ENCODE assay signal across 17 cellular contexts in genomic region chr4:67886281-67886680, GRCh38. TPM values are rescaled to one million over a fixed set of nuclear protein-coding genes. Genes with fewer than 3 reads are reported as not detected.
DNase-seq lines count a peak whose midpoint lies in the region; ATAC-seq and TF ChIP-seq lines count a peak whose summit lies in the region.
"Had no signal": no experiment of that assay in that cellular context is flagged by ENCODE, and none has a peak within 500 bp of the region (broad histone marks: within the 10 kb centered on the region; RNA-seq: fewer than 3 reads in every experiment).

No MANE protein-coding gene starts in this region.

- H3K36me3 Mint-ChIP-seq in CD14-positive monocyte, result no peaks in the 10 kb centered on the region
- H3K36me3 Mint-ChIP-seq: type B pancreatic cell had no signal

- TF ChIP-seq POLR2A in NB4 (IDR thresholded peaks at IDR 0.05; ENCODE audit: extremely low read depth, insufficient read length), result no peak

- no peak overlapping the region for H3K4me3 ChIP-seq in NB4 (ENCODE audit: low read depth, low read length)
- no peak overlapping the region for H3K4me3 ChIP-seq in upper lobe of right lung
- H3K4me3 ChIP-seq: ascending aorta had no signal

- peaks cover 0 to 7% (median 0%) of the 10 kb centered on the region in 7 donors for H3K9me3 Mint-ChIP-seq in CD14-positive monocyte
- H3K9me3 Mint-ChIP-seq: type B pancreatic cell had no signal

- peak overlapping the region; percentile 77 to 94 (median 92) for H3K27ac Mint-ChIP-seq in CD14-positive monocyte
- H3K27ac Mint-ChIP-seq: effector memory CD8-positive, alpha-beta T cell; type B pancreatic cell had no signal

- DNase-seq in CD14-positive monocyte (ENCODE audit: low spot score), result no peak
- DNase-seq in NB4 (ENCODE audit: low read depth), result peak; percentile 49
- DNase-seq in dedifferentiated amniotic fluid mesenchymal stem cell (ENCODE audit: extremely low spot score), result peak; percentile 17
- DNase-seq in kidney tubule cell (ENCODE audit: low spot score), result peak; percentile 44
- DNase-seq in DMS114 treated with DMSO at 0.1 percent for 48 hours (lab: John Stamatoyannopoulos, UW; ENCODE audit: unreplicated experiment), result no peak
- DNase-seq in upper lobe of right lung, result no peak
- no peak for DNase-seq in activated naive CD4-positive, alpha-beta T cell (lab: John Stamatoyannopoulos, UW)
- DNase-seq: activated CD4-positive, alpha-beta T cell treated with anti-CD3 and anti-CD28 coated beads for 4 hours; activated T-cell treated with anti-CD3 and anti-CD28 coated beads, Interleukin-2, amount 50 U/mL, for 48 hours; DMS153; effector memory CD8-positive, alpha-beta T cell; NCI-H2171; stimulated activated CD4-positive, alpha-beta T cell treated with anti-CD3 and anti-CD28 coated beads, Interleukin-1b, Interleukin-23, amount 100 ng/mL, for 48 hours had no signal

- intact Hi-C loops in CD14-positive monocyte (cut with micrococcal nuclease) (no loop called here), upper lobe of right lung (cut with DNase I) (no loop called here)

- H3K27ac ChIP-seq in upper lobe of right lung, result no peak overlapping the region
- H3K27ac ChIP-seq: ascending aorta, parathyroid adenoma had no signal

- H3K4me1 Mint-ChIP-seq in CD14-positive monocyte, result peaks cover 34% of the 10 kb centered on the region

- peak overlapping the region in 1 of 2 donors; percentile 73 for H3K4me3 Mint-ChIP-seq in CD14-positive monocyte
- H3K4me3 Mint-ChIP-seq: effector memory CD8-positive, alpha-beta T cell; type B pancreatic cell had no signal

- ATAC-seq in HG03159 (IDR thresholded peaks at IDR 0.05; ENCODE audit: unreplicated experiment) (no peak), upper lobe of right lung (no peak)
- ATAC-seq: effector memory CD8-positive, alpha-beta T cell had no signal

- H3K27me3 ChIP-seq in upper lobe of right lung, result no peaks in the 10 kb centered on the region
- H3K27me3 ChIP-seq: ascending aorta had no signal

- no peaks in the 10 kb centered on the region for H3K36me3 ChIP-seq in upper lobe of right lung
- H3K36me3 ChIP-seq: ascending aorta had no signal

- H3K27me3 Mint-ChIP-seq in CD14-positive monocyte (ENCODE audit: low read depth in 3 of 3), result peaks cover 0 to 2% (median 0%) of the 10 kb centered on the region in 3 donors
- H3K27me3 Mint-ChIP-seq: effector memory CD8-positive, alpha-beta T cell; type B pancreatic cell had no signal

- H3K4me1 ChIP-seq in upper lobe of right lung, result no peaks in the 10 kb centered on the region
- H3K4me1 ChIP-seq: ascending aorta, parathyroid adenoma had no signal

- no peak for TF ChIP-seq CTCF in CD14-positive monocyte (IDR thresholded peaks at IDR 0.05)
- no peak for TF ChIP-seq CTCF in NB4 (IDR thresholded peaks at IDR 0.05; ENCODE audit: low read depth, low read length)
- TF ChIP-seq CTCF in upper lobe of right lung (IDR thresholded peaks at IDR 0.05), result no peak

- no peaks in the 10 kb centered on the region for H3K9me3 ChIP-seq in upper lobe of right lung
- H3K9me3 ChIP-seq: ascending aorta had no signal

RNA-seq across cellular contexts. Expression of gene TMPRSS11D, which starts 2.5 kb away (rescaled TPM):
- not detected for polyA plus RNA-seq in CD14-positive monocyte
- not detected for total RNA-seq in upper lobe of right lung
- total RNA-seq: ascending aorta had no signal

Comparison
In these comparisons a context has a peak if more than half of its experiments do, and no peak if none do; other contexts are left out.
1. DNase-seq: peak in NB4 (single experiment), dedifferentiated amniotic fluid mesenchymal stem cell (single experiment) and kidney tubule cell (single experiment); none in CD14-positive monocyte (single experiment), DMS114 treated with DMSO at 0.1 percent for 48 hours (single experiment), upper lobe of right lung (single experiment) and activated naive CD4-positive, alpha-beta T cell (0 of 4).